In genomic region chr6:32977953-32978324, GRCh38 we compare ENCODE assay signal across 15 cellular contexts. TPM values are rescaled to one million over a fixed set of nuclear protein-coding genes. Genes with fewer than 3 reads are reported as not detected.
DNase-seq lines count a peak whose midpoint lies in the region; ATAC-seq and TF ChIP-seq lines count a peak whose summit lies in the region.
"Had no signal": no experiment of that assay in that cellular context is flagged by ENCODE, and none has a peak within 500 bp of the region (broad histone marks: within the 10 kb centered on the region; RNA-seq: fewer than 3 reads in every experiment).

No MANE protein-coding gene starts in this region.

- TF ChIP-seq CTCF in left ventricle myocardium inferior (IDR thresholded peaks at IDR 0.05; ENCODE audit: borderline replicate concordance) (no peak), heart left ventricle (IDR thresholded peaks at IDR 0.05) (no peak), liver (IDR thresholded peaks at IDR 0.05; ENCODE audit: low read depth, low read length, missing input control) (no peak), transverse colon (IDR thresholded peaks at IDR 0.05) (no peak)

- no peaks in the 10 kb centered on the region for H3K9me3 Mint-ChIP-seq in activated CD8-positive, alpha-beta T cell treated with anti-CD3 and anti-CD28 coated beads, Interleukin-2, amount 10 ng/mL, durations not matched to agents 7 days and 5 days (ENCODE audit: insufficient read depth)
- H3K9me3 Mint-ChIP-seq: stimulated activated memory B cell treated with anti-CD40 and anti-IgM and Interleukin-4, amounts not matched to agents 10 μg/mL and 1 μg/mL and 100 μg/mL, for 72 hours had no signal

- no peak for TF ChIP-seq RAD21 in liver (IDR thresholded peaks at IDR 0.05)

- peaks cover 51% of the 10 kb centered on the region for H3K4me1 Mint-ChIP-seq in activated CD8-positive, alpha-beta T cell treated with anti-CD3 and anti-CD28 coated beads, Interleukin-2, amount 10 ng/mL, durations not matched to agents 7 days and 5 days (ENCODE audit: low read depth)

- no peak overlapping the region for H3K27ac Mint-ChIP-seq in activated CD8-positive, alpha-beta T cell treated with anti-CD3 and anti-CD28 coated beads, Interleukin-2, amount 10 ng/mL, durations not matched to agents 7 days and 5 days

- in situ Hi-C loops in transverse colon (cut with MboI; ENCODE audit: low pct_ligation_motif_present in 1 of 4, low pct_unique_long_range_greater_than_20kb in 1 of 4, low sequenced_read_pairs in 3 of 4): loop anchor here in 2 of 4 donors (10.0 to 25.0 kb wide), 2 partner anchors 91 to 93 kb away; no protein-coding TSS in a partner anchor

- H3K4me3 ChIP-seq in left ventricle myocardium inferior (peak overlapping the region; percentile 22), heart left ventricle (no peak overlapping the region), liver (ENCODE audit: low read depth in 1 of 3, low read length in 3 of 3) (no peak overlapping the region), transverse colon (no peak overlapping the region)

- H3K36me3 ChIP-seq in left ventricle myocardium inferior: peaks cover 92% of the 10 kb centered on the region
- H3K36me3 ChIP-seq in heart left ventricle: peaks cover 12 to 98% (median 85%) of the 10 kb centered on the region in 9 donors
- H3K36me3 ChIP-seq in liver (ENCODE audit: control insufficient read depth in 4 of 4, insufficient read depth in 3 of 4, low read depth in 1 of 4, low read length in 3 of 4): peaks cover 25 to 75% (median 66%) of the 10 kb centered on the region in 4 donors
- H3K36me3 ChIP-seq in transverse colon: peaks cover 0 to 71% (median 36%) of the 10 kb centered on the region in 4 donors

- H3K27ac ChIP-seq in left ventricle myocardium inferior (replicated peaks) (no peak overlapping the region), heart left ventricle (no peak overlapping the region), liver (ENCODE audit: low read depth in 1 of 2, low read length in 2 of 2) (peak overlapping the region in 1 of 2 donors; percentile 7), transverse colon (peak overlapping the region in 3 of 4 donors; percentile 19 to 58 (median 53))
- H3K27ac ChIP-seq: brain microvascular endothelial cell, C4-2B had no signal

- POLR2A ChIA-PET in activated CD8-positive, alpha-beta T cell treated with anti-CD3 and anti-CD28 coated beads, Interleukin-2, amount 10 ng/mL, durations not matched to agents 7 days and 5 days (lab: Charles Lee): interaction anchor here (0.8 to 14.3 kb wide), 4 partner anchors 7 to 37 kb away, joined by 3 to 263 read pairs (median 4); partner anchors contain the start of genes BRD2 and HLA-DMB

- ATAC-seq in heart left ventricle (no peak), GM18858 (IDR thresholded peaks at IDR 0.05; ENCODE audit: unreplicated experiment) (no peak)
- no peak for ATAC-seq in activated CD8-positive, alpha-beta T cell treated with anti-CD3 and anti-CD28 coated beads, Interleukin-2, amount 10 ng/mL, durations not matched to agents 7 days and 5 days
- ATAC-seq: Right ventricle myocardium inferior; stimulated activated memory B cell treated with anti-CD40 and anti-IgM and Interleukin-4, amounts not matched to agents 10 μg/mL and 1 μg/mL and 100 μg/mL, for 72 hours had no signal

- no peak for DNase-seq in left ventricle myocardium inferior
- DNase-seq in heart left ventricle: no peak
- no peak for DNase-seq in activated CD8-positive, alpha-beta T cell treated with anti-CD3 and anti-CD28 coated beads, Interleukin-2, amount 10 ng/mL, durations not matched to agents 7 days and 5 days
- DNase-seq in transverse colon: no peak
- no peak for DNase-seq in AML-193 (lab: John Stamatoyannopoulos, UW)
- DNase-seq in mucosa of gallbladder (ENCODE audit: low spot score): no peak
- DNase-seq: brain microvascular endothelial cell; NCI-H1930; NCI-H82; stimulated activated CD4-positive, alpha-beta T cell treated with anti-CD3 and anti-CD28 coated beads, Interleukin-4, amount 100 ng/mL, for 24 hours had no signal

- intact Hi-C loops in left ventricle myocardium inferior (cut with micrococcal nuclease): no loop called here
- intact Hi-C loops in heart left ventricle (cut with DNase I): loop anchor here in 1 of 10 donors (10.0 kb wide), 1 partner anchor 783 kb away; the partner anchor contains the start of genes GPSM3 and PBX2
- intact Hi-C loops in transverse colon (cut with DNase I; ENCODE audit: low total_unique reads): no loop called here

- CTCF ChIA-PET in activated CD8-positive, alpha-beta T cell treated with anti-CD3 and anti-CD28 coated beads, Interleukin-2, amount 10 ng/mL, durations not matched to agents 7 days and 5 days (lab: Charles Lee): interaction anchor here (1.3 to 13.4 kb wide), 6 partner anchors 7 to 140 kb away, joined by 3 to 240 read pairs (median 71); partner anchors contain the start of genes HLA-DMA and TAP2

- H3K4me1 ChIP-seq in left ventricle myocardium inferior: peaks cover 94% of the 10 kb centered on the region
- peaks cover 0 to 63% (median 39%) of the 10 kb centered on the region in 12 donors for H3K4me1 ChIP-seq in heart left ventricle
- H3K4me1 ChIP-seq in liver (ENCODE audit: control insufficient read depth in 4 of 4, insufficient read depth in 4 of 4, low read length in 3 of 4): peaks cover 1 to 55% (median 47%) of the 10 kb centered on the region in 4 donors
- H3K4me1 ChIP-seq in transverse colon: peaks cover 57 to 86% (median 61%) of the 10 kb centered on the region in 4 donors

- H3K27me3 ChIP-seq in left ventricle myocardium inferior (ENCODE audit: low read depth): no peaks in the 10 kb centered on the region
- H3K27me3 ChIP-seq in heart left ventricle: no peaks in the 10 kb centered on the region
- no peaks in the 10 kb centered on the region for H3K27me3 ChIP-seq in liver (ENCODE audit: control insufficient read depth in 4 of 4, insufficient read depth in 4 of 4, low read length in 3 of 4)
- no peaks in the 10 kb centered on the region for H3K27me3 ChIP-seq in transverse colon
- H3K27me3 ChIP-seq: brain microvascular endothelial cell had no signal

- no peak for TF ChIP-seq EP300 in transverse colon (IDR thresholded peaks at IDR 0.05; ENCODE audit: low read depth)

- peaks cover 95% of the 10 kb centered on the region for H3K36me3 Mint-ChIP-seq in activated CD8-positive, alpha-beta T cell treated with anti-CD3 and anti-CD28 coated beads, Interleukin-2, amount 10 ng/mL, durations not matched to agents 7 days and 5 days (ENCODE audit: low read depth)

- no peak overlapping the region for H3K9ac ChIP-seq in liver (ENCODE audit: low read depth in 1 of 2, low read length in 2 of 2)

- H3K4me3 Mint-ChIP-seq in activated CD8-positive, alpha-beta T cell treated with anti-CD3 and anti-CD28 coated beads, Interleukin-2, amount 10 ng/mL, durations not matched to agents 7 days and 5 days: peak overlapping the region; percentile 4

- 66 to 73% (median 67%) methylated on average over 7 of the region's 7 CpGs for WGBS in heart left ventricle, 4 donors
- 35% methylated on average over 7 of the region's 7 CpGs for WGBS in liver
- WGBS in transverse colon (ENCODE audit: low coverage in 1 of 2), 2 donors: 40 to 61% methylated on average over 5 to 7 of the region's 7 CpGs

- TF ChIP-seq POLR2A in heart left ventricle (IDR thresholded peaks at IDR 0.05) (no peak), transverse colon (IDR thresholded peaks at IDR 0.05) (no peak)

- H3K9me3 ChIP-seq in left ventricle myocardium inferior (replicated peaks): no peaks in the 10 kb centered on the region
- no peaks in the 10 kb centered on the region for H3K9me3 ChIP-seq in heart left ventricle
- no peaks in the 10 kb centered on the region for H3K9me3 ChIP-seq in liver (ENCODE audit: control insufficient read depth in 4 of 4, low read length in 3 of 4)
- no peaks in the 10 kb centered on the region for H3K9me3 ChIP-seq in transverse colon

- H3K27me3 Mint-ChIP-seq in activated CD8-positive, alpha-beta T cell treated with anti-CD3 and anti-CD28 coated beads, Interleukin-2, amount 10 ng/mL, durations not matched to agents 7 days and 5 days (ENCODE audit: low read depth): no peaks in the 10 kb centered on the region
- H3K27me3 Mint-ChIP-seq: stimulated activated memory B cell treated with anti-CD40 and anti-IgM and Interleukin-4, amounts not matched to agents 10 μg/mL and 1 μg/mL and 100 μg/mL, for 72 hours had no signal

RNA-seq across cellular contexts. Expression of gene BRD2, which starts 9.5 kb away (rescaled TPM):
- total RNA-seq in left ventricle myocardium inferior: 63.4 TPM
- total RNA-seq in heart left ventricle: 100 to 1,000 TPM in 2 of 9 donors, 10 to 100 TPM in 7; 56.8 to 107 (median 73.5) TPM
- polyA plus RNA-seq in heart left ventricle: 10 to 100 TPM; 61.9 to 67.8 TPM
- total RNA-seq in activated CD8-positive, alpha-beta T cell treated with anti-CD3 and anti-CD28 coated beads, Interleukin-2, amount 10 ng/mL, durations not matched to agents 7 days and 5 days: 100 to 1,000 TPM; 299 to 313 TPM
- total RNA-seq in liver: 100 to 1,000 TPM in 1 of 2 donors, 10 to 100 TPM in 1; 46.0 to 100 TPM
- 10 to 100 TPM; 29.8 to 54.4 TPM for polyA plus RNA-seq in liver
- total RNA-seq in transverse colon: 100 to 1,000 TPM; 116 to 612 (median 238) TPM
- total RNA-seq in mucosa of gallbladder: 150 TPM

RNA-seq across cellular contexts. Expression of gene HLA-DMA, which starts 25.0 kb away (rescaled TPM):
- 15.8 TPM for total RNA-seq in left ventricle myocardium inferior
- total RNA-seq in heart left ventricle: 100 to 1,000 TPM in 1 of 9 donors, 10 to 100 TPM in 6, 1 to 10 TPM in 2; 5.4 to 150 (median 16.2) TPM
- polyA plus RNA-seq in heart left ventricle: 10 to 100 TPM in 1 of 2 donors, 1 to 10 TPM in 1; 8.0 to 20.4 TPM
- 10 to 100 TPM; 28.6 to 30.5 TPM for total RNA-seq in activated CD8-positive, alpha-beta T cell treated with anti-CD3 and anti-CD28 coated beads, Interleukin-2, amount 10 ng/mL, durations not matched to agents 7 days and 5 days
- total RNA-seq in liver: 1 to 10 TPM; 6.2 to 7.8 TPM
- polyA plus RNA-seq in liver: 10 to 100 TPM in 1 of 2 donors, 1 to 10 TPM in 1; 10.0 to 15.1 TPM
- total RNA-seq in transverse colon: 10 to 100 TPM in 3 of 4 donors, 1 to 10 TPM in 1; 1.4 to 40.4 (median 20.8) TPM
- 68.2 TPM for total RNA-seq in mucosa of gallbladder

RNA-seq across cellular contexts. Expression of gene HLA-DOA, which starts 31.5 kb away (rescaled TPM):
- 1.8 TPM for total RNA-seq in left ventricle myocardium inferior
- 10 to 100 TPM in 2 of 9 donors, 1 to 10 TPM in 4, under 1 TPM in 3; 0.44 to 32.4 (median 1.5) TPM for total RNA-seq in heart left ventricle
- 1 to 10 TPM in 1 of 2 donors, under 1 TPM in 1; 0.78 to 1.2 TPM for polyA plus RNA-seq in heart left ventricle
- 1 to 10 TPM; 3.3 to 4.2 TPM for total RNA-seq in activated CD8-positive, alpha-beta T cell treated with anti-CD3 and anti-CD28 coated beads, Interleukin-2, amount 10 ng/mL, durations not matched to agents 7 days and 5 days
- 1 to 10 TPM; 1.3 to 3.0 TPM for total RNA-seq in liver
- polyA plus RNA-seq in liver: 1 to 10 TPM in 1 of 2 donors, under 1 TPM in 1; 0.69 to 1.9 TPM
- total RNA-seq in transverse colon: 1 to 10 TPM in 3 of 4 donors, under 1 TPM in 1; 0.82 to 7.9 (median 2.6) TPM
- total RNA-seq in mucosa of gallbladder: 8.4 TPM

RNA-seq across cellular contexts. Expression of gene HLA-DMB, which starts 37.1 kb away (rescaled TPM):
- total RNA-seq in left ventricle myocardium inferior: 9.1 TPM
- 100 to 1,000 TPM in 1 of 9 donors, 10 to 100 TPM in 1, 1 to 10 TPM in 7; 2.7 to 127 (median 9.3) TPM for total RNA-seq in heart left ventricle
- 1 to 10 TPM; 3.7 to 4.8 TPM for polyA plus RNA-seq in heart left ventricle
- 10 to 100 TPM; 14.4 to 14.7 TPM for total RNA-seq in activated CD8-positive, alpha-beta T cell treated with anti-CD3 and anti-CD28 coated beads, Interleukin-2, amount 10 ng/mL, durations not matched to agents 7 days and 5 days
- total RNA-seq in liver: 10 to 100 TPM in 1 of 2 donors, 1 to 10 TPM in 1; 8.1 to 13.1 TPM
- 1 to 10 TPM; 2.8 to 7.3 TPM for polyA plus RNA-seq in liver
- 10 to 100 TPM in 2 of 4 donors, 1 to 10 TPM in 2; 1.8 to 20.8 (median 13.2) TPM for total RNA-seq in transverse colon
- total RNA-seq in mucosa of gallbladder: 43.2 TPM

Comparison
In these comparisons a context has a peak if more than half of its experiments do, and no peak if none do; other contexts are left out.
1. H3K27ac ChIP-seq: peak in transverse colon (3 of 4); none in left ventricle myocardium inferior (single experiment) and heart left ventricle (0 of 12).